2 cellular contexts compared by ENCODE assay signal in the genomic region with DNA sequence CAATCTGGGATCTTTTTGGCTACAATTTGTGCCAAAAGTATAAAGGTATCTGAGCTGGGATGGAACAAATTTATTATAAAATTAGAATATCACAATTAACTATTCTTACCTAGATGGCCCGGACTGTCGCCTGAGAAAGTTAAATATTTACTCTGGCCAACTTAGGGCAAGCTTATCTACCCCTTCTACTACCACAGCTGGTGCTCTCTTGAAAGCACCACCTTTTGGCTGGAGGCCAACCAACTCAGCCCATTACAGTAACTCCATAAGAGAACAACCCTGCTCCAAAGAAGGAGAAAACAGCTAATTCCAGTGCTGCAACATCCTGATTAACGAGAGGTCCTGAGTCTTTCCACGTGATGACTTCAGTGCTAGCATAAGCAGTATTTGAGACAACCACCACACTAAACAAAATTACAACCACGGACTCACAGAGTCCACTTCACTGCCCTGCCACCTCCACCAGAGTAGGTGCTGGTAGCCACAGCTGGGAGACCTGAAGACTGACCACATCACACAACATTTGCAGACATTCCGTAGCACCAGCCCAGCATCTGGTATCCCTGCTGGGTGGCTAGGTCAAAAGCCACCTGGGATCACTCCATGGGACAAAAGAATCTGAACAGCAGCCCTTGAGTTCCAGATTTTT.
TF ChIP-seq lines count a peak whose summit lies in the region.

No MANE protein-coding gene starts in this region.

TF ChIP-seq in HEK293, 187 proteins besides CTCF, POLR2A, EP300 and RAD21 (continued from another document):
- TF ChIP-seq, protein P1, sequence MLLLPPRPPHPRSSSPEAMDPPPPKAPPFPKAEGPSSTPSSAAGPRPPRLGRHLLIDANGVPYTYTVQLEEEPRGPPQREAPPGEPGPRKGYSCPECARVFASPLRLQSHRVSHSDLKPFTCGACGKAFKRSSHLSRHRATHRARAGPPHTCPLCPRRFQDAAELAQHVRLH (tag by site-specific recombination; IDR thresholded peaks at IDR 0.05), result peak; percentile 66; the same call in 1 of the 2 replicates
- TF ChIP-seq, protein P2, sequence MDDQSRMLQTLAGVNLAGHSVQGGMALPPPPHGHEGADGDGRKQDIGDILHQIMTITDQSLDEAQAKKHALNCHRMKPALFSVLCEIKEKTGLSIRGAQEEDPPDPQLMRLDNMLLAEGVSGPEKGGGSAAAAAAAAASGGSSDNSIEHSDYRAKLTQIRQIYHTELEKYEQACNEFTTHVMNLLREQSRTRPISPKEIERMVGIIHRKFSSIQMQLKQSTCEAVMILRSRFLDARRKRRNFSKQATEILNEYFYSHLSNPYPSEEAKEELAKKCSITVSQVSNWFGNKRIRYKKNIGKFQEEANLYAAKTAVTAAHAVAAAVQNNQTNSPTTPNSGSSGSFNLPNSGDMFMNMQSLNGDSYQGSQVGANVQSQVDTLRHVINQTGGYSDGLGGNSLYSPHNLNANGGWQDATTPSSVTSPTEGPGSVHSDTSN (CRISPR knock-in tag; IDR thresholded peaks at IDR 0.05), result no peak
- TF ChIP-seq ZNF660 (tag by site-specific recombination; IDR thresholded peaks at IDR 0.05), result peak; percentile 46
- peak; percentile 80 for TF ChIP-seq FEZF1 (tag by site-specific recombination; IDR thresholded peaks at IDR 0.05)
- no peak for TF ChIP-seq SCRT2 (tag by site-specific recombination; IDR thresholded peaks at IDR 0.05)

TF ChIP-seq in K562, 482 proteins besides CTCF, POLR2A, EP300 and RAD21:
- no peak for TF ChIP-seq SMC3 (conservative IDR thresholded peaks at IDR 0.05; ENCODE audit: insufficient read depth, low read depth, low read length)
- peak; percentile 76 for TF ChIP-seq NFIC (IDR thresholded peaks at IDR 0.05)
- TF ChIP-seq ATF7 (IDR thresholded peaks at IDR 0.05), result no peak
